Comparison of ENCODE assay signal across 8 cellular contexts in genomic region chr5:97297063-97297715, GRCh38.
DNase-seq lines count a peak whose midpoint lies in the region; ATAC-seq and TF ChIP-seq lines count a peak whose summit lies in the region.

No MANE protein-coding gene starts in this region.

- no peak overlapping the region for H3K4me3 ChIP-seq in NT2/D1 (ENCODE audit: insufficient read length, low read depth)

- no peaks in the 10 kb centered on the region for H3K4me1 Mint-ChIP-seq in endothelial cell (ENCODE audit: unreplicated experiment)
- H3K4me1 Mint-ChIP-seq in immature natural killer cell, result no peaks in the 10 kb centered on the region

- no peaks in the 10 kb centered on the region for H3K36me3 ChIP-seq in NT2/D1 (ENCODE audit: insufficient read depth, insufficient read length, low read length)

- H3K27me3 Mint-ChIP-seq in endothelial cell (ENCODE audit: unreplicated experiment), result no peaks in the 10 kb centered on the region
- peaks cover 0 to 2% (median 1%) of the 10 kb centered on the region in 3 donors for H3K27me3 Mint-ChIP-seq in immature natural killer cell (ENCODE audit: low read depth in 3 of 3)

- H3K9me3 ChIP-seq in NT2/D1 (ENCODE audit: insufficient read depth, low read length), result no peaks in the 10 kb centered on the region

- no peak overlapping the region for H3K9ac ChIP-seq in NT2/D1 (ENCODE audit: insufficient read length, low read depth)

- H3K27ac Mint-ChIP-seq in endothelial cell (ENCODE audit: unreplicated experiment) (no peak overlapping the region), immature natural killer cell (no peak overlapping the region)

- no peaks in the 10 kb centered on the region for H3K4me1 ChIP-seq in NT2/D1 (ENCODE audit: insufficient read depth, insufficient read length)

- no peaks in the 10 kb centered on the region for H3K27me3 ChIP-seq in NT2/D1 (ENCODE audit: insufficient read depth, insufficient read length)

- H3K36me3 Mint-ChIP-seq in endothelial cell (ENCODE audit: low read depth, unreplicated experiment) (no peaks in the 10 kb centered on the region), immature natural killer cell (no peaks in the 10 kb centered on the region)

- no peak overlapping the region for H3K4me3 Mint-ChIP-seq in endothelial cell (ENCODE audit: unreplicated experiment)
- no peak overlapping the region for H3K4me3 Mint-ChIP-seq in immature natural killer cell

- DNase-seq in NCI-H510A treated with DMSO at 0.1 percent for 48 hours (lab: John Stamatoyannopoulos, UW) (peak; percentile 0), NCI-H510A (lab: John Stamatoyannopoulos, UW) (no peak), NT2/D1 (ENCODE audit: low read depth, low spot score) (peak; percentile 36), endothelial cell (ENCODE audit: low spot score) (peak; percentile 39), pons (ENCODE audit: low spot score) (peak; percentile 71), immature natural killer cell (no peak)

- ATAC-seq in GM19463 (IDR thresholded peaks at IDR 0.05; ENCODE audit: unreplicated experiment) (peak; percentile 96), HG03342 (IDR thresholded peaks at IDR 0.05; ENCODE audit: unreplicated experiment) (peak; percentile 92)

- H3K9me3 Mint-ChIP-seq in endothelial cell (ENCODE audit: unreplicated experiment) (no peaks in the 10 kb centered on the region), immature natural killer cell (peaks cover 2 to 16% (median 11%) of the 10 kb centered on the region in 6 donors)

- peak; percentile 32 for TF ChIP-seq CTCF in endothelial cell (IDR thresholded peaks at IDR 0.05; ENCODE audit: unreplicated experiment)

Comparison
In these comparisons a context has a peak if more than half of its experiments do, and no peak if none do; other contexts are left out.
1. DNase-seq: peak in NCI-H510A treated with DMSO at 0.1 percent for 48 hours (single experiment), NT2/D1 (single experiment), endothelial cell (single experiment) and pons (single experiment); none in NCI-H510A (single experiment) and immature natural killer cell (0 of 3).